In the genomic region with DNA sequence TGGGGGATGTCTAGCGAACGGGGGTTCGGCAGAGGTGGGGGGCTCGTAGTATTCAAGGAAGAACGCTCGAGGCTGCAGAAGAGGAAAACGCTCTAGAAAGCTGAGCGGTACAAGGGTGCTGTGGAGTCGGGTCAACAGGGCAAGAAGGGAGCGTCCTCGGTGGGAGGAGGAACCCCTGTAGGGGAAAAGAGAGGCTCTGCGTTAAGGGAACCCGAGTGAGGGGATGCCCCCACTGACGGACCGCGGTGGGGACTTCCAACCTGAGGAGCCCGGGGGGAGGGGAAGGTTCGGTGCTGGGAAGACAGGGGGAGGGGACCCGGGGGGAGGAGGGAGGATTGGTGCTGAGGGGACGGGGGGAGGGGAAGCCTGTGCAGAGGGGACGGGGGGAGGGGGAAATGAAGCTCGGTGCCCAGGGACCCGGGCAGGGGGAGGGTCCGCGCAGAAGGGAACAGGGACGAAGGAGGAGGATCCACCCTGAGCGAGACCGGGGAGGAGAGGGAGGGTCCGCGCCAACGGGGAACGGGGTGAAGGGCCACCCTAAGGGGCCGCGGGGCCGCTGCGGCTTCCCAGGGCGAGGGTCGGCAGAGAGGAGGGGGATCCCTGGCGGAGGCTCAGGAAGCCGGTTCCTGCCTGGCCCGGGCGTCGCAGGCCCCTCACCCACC, we compare ENCODE assay signal across 8 cellular contexts. TPM values are rescaled to one million over a fixed set of nuclear protein-coding genes. Genes with fewer than 3 reads are reported as not detected.
DNase-seq lines count a peak whose midpoint lies in the region; ATAC-seq, FAIRE-seq and TF ChIP-seq lines count a peak whose summit lies in the region.

No MANE protein-coding gene starts in this region.

- H3K79me2 ChIP-seq in SU-DHL-6 (ENCODE audit: insufficient read depth, low read length), result peaks cover 18% of the 10 kb centered on the region; the same call in 1 of the 2 replicates

- DNase-seq in BE2C, result no peak
- peak; percentile 64 for DNase-seq in H54 (ENCODE audit: insufficient read length, low spot score)
- DNase-seq in epithelial cell of proximal tubule (ENCODE audit: low read depth), result no peak
- peak; percentile 60 for DNase-seq in nephron progenitor cell

- H2AFZ ChIP-seq in SU-DHL-6 (ENCODE audit: low read depth, low read length, severe bottlenecking), result peak overlapping the region; percentile 65

- peak overlapping the region; percentile 66 for H3K9ac ChIP-seq in SU-DHL-6 (ENCODE audit: low read length)

- no peaks in the 10 kb centered on the region for H3K9me2 ChIP-seq in SU-DHL-6 (replicated peaks; ENCODE audit: insufficient read depth, low read length)

- no peaks in the 10 kb centered on the region for H3K9me3 Mint-ChIP-seq in nephron progenitor cell

- no peak for FAIRE-seq in H54 (lab: Jason Lieb, UNC)

- TF ChIP-seq CTCF in BE2C (IDR thresholded peaks at IDR 0.05; ENCODE audit: low read depth, low read length) (no peak), SU-DHL-6 (IDR thresholded peaks at IDR 0.05; ENCODE audit: insufficient read depth, low read length, poor library complexity, severe bottlenecking) (no peak), epithelial cell of proximal tubule (conservative IDR thresholded peaks at IDR 0.05; ENCODE audit: low read depth, low read length) (no peak), nephron progenitor cell (IDR thresholded peaks at IDR 0.05) (no peak)

- H3K36me3 ChIP-seq in BE2C (no peaks in the 10 kb centered on the region), SU-DHL-6 (ENCODE audit: low read length) (no peaks in the 10 kb centered on the region)

- H3K4me3 Mint-ChIP-seq in nephron progenitor cell, result peak overlapping the region; percentile 91

- peak overlapping the region; percentile 99 for H3K27ac Mint-ChIP-seq in nephron progenitor cell

- H3K27me3 ChIP-seq in BE2C (peaks cover 49% of the 10 kb centered on the region), SU-DHL-6 (ENCODE audit: low read length) (no peaks in the 10 kb centered on the region)

- peaks cover 17% of the 10 kb centered on the region for H3K27me3 Mint-ChIP-seq in nephron progenitor cell (ENCODE audit: low read depth, poor library complexity)

- no peak for TF ChIP-seq POLR2A in H54 (IDR thresholded peaks at IDR 0.05; ENCODE audit: low read depth, low read length)

- peaks cover 7% of the 10 kb centered on the region; the same call in 1 of the 2 replicates for H3F3A ChIP-seq in SU-DHL-6 (ENCODE audit: insufficient read depth)

- no peaks in the 10 kb centered on the region for H3K36me3 Mint-ChIP-seq in nephron progenitor cell (ENCODE audit: low read depth)

- H3K9me3 ChIP-seq in BE2C (no peaks in the 10 kb centered on the region), SU-DHL-6 (ENCODE audit: insufficient read depth, low read length) (no peaks in the 10 kb centered on the region)

- no peak for ATAC-seq in GM18498 (IDR thresholded peaks at IDR 0.05; ENCODE audit: unreplicated experiment)
- no peak for ATAC-seq in HG03520 (IDR thresholded peaks at IDR 0.05; ENCODE audit: unreplicated experiment)
- ATAC-seq in GM19463 (IDR thresholded peaks at IDR 0.05; ENCODE audit: unreplicated experiment), result no peak

- peak overlapping the region; percentile 66 for H3K4me2 ChIP-seq in SU-DHL-6 (ENCODE audit: low read depth, low read length, poor library complexity, severe bottlenecking)

- H3K4me3 ChIP-seq in BE2C (ENCODE audit: low read depth, low read length) (peak overlapping the region; percentile 66), SU-DHL-6 (ENCODE audit: insufficient read depth, low read length, poor library complexity, severe bottlenecking) (peak overlapping the region; percentile 60), epithelial cell of proximal tubule (ENCODE audit: low read depth, low read length) (peak overlapping the region; percentile 87)

- peaks cover 50% of the 10 kb centered on the region for H3K4me1 Mint-ChIP-seq in nephron progenitor cell

- peaks cover 34% of the 10 kb centered on the region for H4K20me1 ChIP-seq in SU-DHL-6 (ENCODE audit: low read depth, low read length)

- H3K27ac ChIP-seq in SU-DHL-6 (ENCODE audit: low read depth, low read length), result no peak overlapping the region

- no peaks in the 10 kb centered on the region for H3K4me1 ChIP-seq in BE2C

RNA-seq across cellular contexts. Expression of gene NR6A1, which starts 0.6 kb away (rescaled TPM):
- 0.23 TPM for polyA plus RNA-seq in BE2C (2012; ENCODE audit: insufficient read depth, insufficient read length, low read depth)
- total RNA-seq in epithelial cell of proximal tubule, result 1.1 and 2.0 TPM in 2 replicates

RNA-seq across cellular contexts. Expression of gene OLFML2A, which starts 6.4 kb away (rescaled TPM):
- 0.09 TPM for polyA plus RNA-seq in BE2C (2012; ENCODE audit: insufficient read depth, insufficient read length, low read depth)
- total RNA-seq in epithelial cell of proximal tubule, result 3.5 and 7.0 TPM in 2 replicates

Comparison
In these comparisons a context has a peak if more than half of its experiments do, and no peak if none do; other contexts are left out.
1. DNase-seq: peak in H54 (single experiment) and nephron progenitor cell (single experiment); none in BE2C (single experiment) and epithelial cell of proximal tubule (single experiment).
2. Peak in every context shown above with its lines, with median percentiles within 50 percentile points of each other: H3K4me3 ChIP-seq.